ENCODE assay signal across 8 cellular contexts in the genomic region with DNA sequence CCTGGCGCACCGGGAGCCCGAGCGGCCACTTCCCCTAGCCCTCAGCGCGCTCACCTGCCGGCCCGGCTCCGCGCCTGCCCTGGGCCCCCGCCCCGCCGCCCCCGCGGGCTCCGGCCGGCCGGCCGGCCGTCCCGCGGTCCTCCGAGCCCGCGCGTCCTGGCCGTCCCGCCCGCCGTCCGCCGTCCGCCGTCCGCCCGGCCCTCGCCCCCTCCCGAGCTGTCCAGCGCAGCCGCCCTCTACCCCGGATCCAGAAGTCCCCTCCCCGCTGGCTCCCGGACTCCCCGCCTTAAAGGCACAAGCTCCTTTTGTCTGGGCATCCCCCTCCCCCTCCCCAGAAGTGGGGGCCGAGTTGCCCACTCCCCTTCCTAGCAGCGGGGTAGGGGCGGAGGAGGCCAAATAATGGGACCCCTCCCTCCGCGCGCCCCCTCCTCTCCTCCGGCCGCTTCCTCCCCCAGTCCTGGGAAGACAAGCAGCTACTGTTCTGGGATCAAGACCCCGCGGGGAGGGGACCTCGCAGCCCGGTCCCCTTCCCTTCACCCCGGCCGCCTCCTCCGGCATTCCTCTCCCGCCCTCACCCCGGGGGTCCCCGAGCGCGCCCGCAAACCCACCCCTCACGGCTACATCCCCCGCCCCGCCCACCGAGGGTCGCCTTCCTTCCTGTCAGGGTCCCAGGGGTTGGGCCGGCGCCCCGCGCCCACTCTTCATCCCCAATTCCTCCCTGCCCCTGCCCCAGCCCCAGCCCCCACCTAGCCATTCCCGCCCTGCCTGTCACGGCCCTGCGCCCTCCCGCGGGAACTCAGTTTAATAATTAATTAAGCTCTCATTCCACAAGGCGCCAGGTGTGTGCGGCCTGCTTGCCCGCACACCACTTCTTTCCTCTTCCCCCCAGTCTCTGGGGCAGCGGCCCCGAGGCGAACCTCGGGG. TPM values are rescaled to one million over a fixed set of nuclear protein-coding genes. Genes with fewer than 3 reads are reported as not detected.
DNase-seq lines count a peak whose midpoint lies in the region; ATAC-seq, FAIRE-seq and TF ChIP-seq lines count a peak whose summit lies in the region.

A gene (minus strand): TSS at position 238 of the 924 bp plus-strand sequence. CDS start 5,655 bp downstream, outside the sequence.

- no peak for FAIRE-seq in RCC 7860 (lab: Jason Lieb, UNC)

- H3K4me3 ChIP-seq in HCT116 (replicated peaks in 1 of 2; ENCODE audit: low read depth in 1 of 2, low read length in 2 of 2): peak within 1 kb of the TSS; percentile 80 to 90

- no peaks in the 10 kb centered on the region for H3K36me3 Mint-ChIP-seq in dendritic cell treated with granulocyte-macrophage colony-stimulating factor and Interleukin-4, amounts not matched to agents 40 ng/mL and 50 ng/mL, for 4 days (ENCODE audit: low read depth)
- H3K36me3 Mint-ChIP-seq in stimulated activated effector memory CD8-positive, alpha-beta T cell treated with anti-CD3 and anti-CD28 coated beads, Interleukin-12 subunit alpha, Interleukin-12 subunit beta, amount 100 ng/mL, for 72 hours: no peaks in the 10 kb centered on the region

- RAD21 ChIA-PET in HCT116 (lab: Charles Lee; ENCODE audit: low non-redundant PET in 1 of 2, low total read pairs in 2 of 2, uncharacterized antibody in 2 of 2, unreplicated experiment in 2 of 2): interaction anchor here (0.6 to 1.6 kb wide), 2 partner anchors 36 to 668 kb away, joined by 5 read pairs; no protein-coding TSS in a partner anchor

- no peaks in the 10 kb centered on the region for H4K20me1 ChIP-seq in HCT116 (ENCODE audit: insufficient read depth)

- H3K27ac ChIP-seq in HCT116 (ENCODE audit: low read depth, low read length) (peak within 1 kb of the TSS; percentile 72), layer of hippocampus (ENCODE audit: low read depth, low read length) (peak within 1 kb of the TSS; percentile 52)

- H3K27me3 Mint-ChIP-seq in dendritic cell treated with granulocyte-macrophage colony-stimulating factor and Interleukin-4, amounts not matched to agents 40 ng/mL and 50 ng/mL, for 4 days: peaks cover 59% of the 10 kb centered on the region

- H3K4me1 Mint-ChIP-seq in dendritic cell treated with granulocyte-macrophage colony-stimulating factor and Interleukin-4, amounts not matched to agents 40 ng/mL and 50 ng/mL, for 4 days (ENCODE audit: low read depth): peaks cover 21% of the 10 kb centered on the region
- peaks cover 16% of the 10 kb centered on the region for H3K4me1 Mint-ChIP-seq in stimulated activated effector memory CD8-positive, alpha-beta T cell treated with anti-CD3 and anti-CD28 coated beads, Interleukin-12 subunit alpha, Interleukin-12 subunit beta, amount 100 ng/mL, for 72 hours

- TF ChIP-seq RAD21 in HCT116 (IDR thresholded peaks at IDR 0.05; ENCODE audit: low read depth): no peak

- no TSS peak for BruUV-seq in HCT116 (replicated peaks; lab: Mats Ljungman, UMichigan)

- H3K9me3 ChIP-seq in HCT116 (ENCODE audit: control insufficient read depth in 1 of 2, insufficient read depth in 1 of 2, low read depth in 1 of 2, low read length in 2 of 2): no peaks in the 10 kb centered on the region

- no peak for TF ChIP-seq CTCF in HCT116 (IDR thresholded peaks at IDR 0.05 in 2 of 3, conservative IDR thresholded peaks at IDR 0.05 in 1 of 3; ENCODE audit: borderline replicate concordance in 1 of 3, insufficient read depth in 1 of 3, low read depth in 2 of 3, low read length in 2 of 3)

- no peaks in the 10 kb centered on the region for H3K9me3 Mint-ChIP-seq in dendritic cell treated with granulocyte-macrophage colony-stimulating factor and Interleukin-4, amounts not matched to agents 40 ng/mL and 50 ng/mL, for 4 days
- no peaks in the 10 kb centered on the region for H3K9me3 Mint-ChIP-seq in stimulated activated effector memory CD8-positive, alpha-beta T cell treated with anti-CD3 and anti-CD28 coated beads, Interleukin-12 subunit alpha, Interleukin-12 subunit beta, amount 100 ng/mL, for 72 hours

- peaks cover 23% of the 10 kb centered on the region for H3K79me2 ChIP-seq in HCT116 (ENCODE audit: insufficient read depth, low read length)

- peak within 1 kb of the TSS; percentile 95 for H3K4me2 ChIP-seq in HCT116 (ENCODE audit: low read length)

- CTCF ChIA-PET in HCT116 (lab: Charles Lee): interaction anchor here (0.6 to 2.0 kb wide), 4 partner anchors 26 to 244 kb away, joined by 3 to 10 read pairs (median 4); no protein-coding TSS in a partner anchor

- DNase-seq in DMS114 treated with DMSO at 0.1 percent for 48 hours (lab: John Stamatoyannopoulos, UW; ENCODE audit: unreplicated experiment) (peak; percentile 32), HCT116 (ENCODE audit: low read depth, low spot score) (peak; percentile 29), RCC 7860 (ENCODE audit: low spot score) (peak; percentile 31), germinal center (ENCODE audit: low spot score) (no peak)
- no peak for DNase-seq in stimulated activated effector memory CD8-positive, alpha-beta T cell treated with anti-CD3 and anti-CD28 coated beads, Interleukin-12 subunit alpha, Interleukin-12 subunit beta, amount 100 ng/mL, for 72 hours (ENCODE audit: low spot score in 2 of 2)

- intact Hi-C loops in HCT116 (cut with micrococcal nuclease): no loop called here
- intact Hi-C loops in dendritic cell treated with granulocyte-macrophage colony-stimulating factor and Interleukin-4, amounts not matched to agents 40 ng/mL and 50 ng/mL, for 4 days (cut with micrococcal nuclease): no loop called here

- ATAC-seq in HCT116 (peak; percentile 81), GM18867 (IDR thresholded peaks at IDR 0.05; ENCODE audit: unreplicated experiment) (no peak)
- ATAC-seq in stimulated activated effector memory CD8-positive, alpha-beta T cell treated with anti-CD3 and anti-CD28 coated beads, Interleukin-12 subunit alpha, Interleukin-12 subunit beta, amount 100 ng/mL, for 72 hours: peak; percentile 41

- H3K4me1 ChIP-seq in HCT116 (ENCODE audit: control insufficient read depth in 1 of 2, insufficient read depth in 2 of 2, low read length in 2 of 2): peaks cover 14 to 25% of the 10 kb centered on the region in 2 experiments

- peak within 1 kb of the TSS; percentile 81 for H3K9ac ChIP-seq in HCT116 (ENCODE audit: low read length)

- H2AFZ ChIP-seq in HCT116 (ENCODE audit: low read depth, low read length, poor library complexity, severe bottlenecking): peak within 1 kb of the TSS; percentile 61

- peak within 1 kb of the TSS; percentile 85 for H3K4me3 Mint-ChIP-seq in dendritic cell treated with granulocyte-macrophage colony-stimulating factor and Interleukin-4, amounts not matched to agents 40 ng/mL and 50 ng/mL, for 4 days
- H3K4me3 Mint-ChIP-seq in stimulated activated effector memory CD8-positive, alpha-beta T cell treated with anti-CD3 and anti-CD28 coated beads, Interleukin-12 subunit alpha, Interleukin-12 subunit beta, amount 100 ng/mL, for 72 hours: peak within 1 kb of the TSS; percentile 63

- peak within 1 kb of the TSS; percentile 48 for H3K27ac Mint-ChIP-seq in dendritic cell treated with granulocyte-macrophage colony-stimulating factor and Interleukin-4, amounts not matched to agents 40 ng/mL and 50 ng/mL, for 4 days
- peak within 1 kb of the TSS; percentile 50 for H3K27ac Mint-ChIP-seq in stimulated activated effector memory CD8-positive, alpha-beta T cell treated with anti-CD3 and anti-CD28 coated beads, Interleukin-12 subunit alpha, Interleukin-12 subunit beta, amount 100 ng/mL, for 72 hours

- no peak for TF ChIP-seq POLR2A in HCT116 (IDR thresholded peaks at IDR 0.05; ENCODE audit: borderline replicate concordance, extremely low read depth, insufficient read depth, insufficient read length)

- H3K27me3 ChIP-seq in HCT116 (ENCODE audit: insufficient read depth, low read length) (no peaks in the 10 kb centered on the region), layer of hippocampus (ENCODE audit: control insufficient read depth, insufficient read depth, low read length) (no peaks in the 10 kb centered on the region)

- POLR2A ChIA-PET in HCT116 (lab: Charles Lee): interaction anchor here (0.6 to 1.4 kb wide), 7 partner anchors 8 to 437 kb away, joined by 3 to 6 read pairs (median 3); no protein-coding TSS in a partner anchor

- no peaks in the 10 kb centered on the region for H3K9me2 ChIP-seq in HCT116 (ENCODE audit: insufficient read depth)

- no peaks in the 10 kb centered on the region for H3K36me3 ChIP-seq in HCT116 (ENCODE audit: control insufficient read depth in 1 of 2, insufficient read depth in 2 of 2, low read length in 2 of 2)

TF ChIP-seq in HCT116, 20 proteins besides CTCF, POLR2A, EP300 and RAD21 (continues in another document):
- TF ChIP-seq, protein P1, sequence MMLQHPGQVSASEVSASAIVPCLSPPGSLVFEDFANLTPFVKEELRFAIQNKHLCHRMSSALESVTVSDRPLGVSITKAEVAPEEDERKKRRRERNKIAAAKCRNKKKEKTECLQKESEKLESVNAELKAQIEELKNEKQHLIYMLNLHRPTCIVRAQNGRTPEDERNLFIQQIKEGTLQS (IDR thresholded peaks at IDR 0.05): no peak
- TF ChIP-seq TCF7L2 (IDR thresholded peaks at IDR 0.05; ENCODE audit: borderline replicate concordance, extremely low read depth, insufficient read depth, insufficient read length) (no peak), YY1 (IDR thresholded peaks at IDR 0.05; ENCODE audit: extremely low read depth, insufficient replicate concordance, low read depth, low read length) (peak; percentile 28), EZH2 (IDR thresholded peaks at IDR 0.05) (no peak), SRF (IDR thresholded peaks at IDR 0.05; ENCODE audit: low read depth) (no peak), SP1 (IDR thresholded peaks at IDR 0.05; ENCODE audit: low read depth) (peak; percentile 32; the same call in 1 of the 2 replicates), FOSL1 (IDR thresholded peaks at IDR 0.05; ENCODE audit: low read depth) (no peak), CBX3 (IDR thresholded peaks at IDR 0.05; ENCODE audit: low read depth) (no peak), JUND (IDR thresholded peaks at IDR 0.05) (no peak), EGR1 (IDR thresholded peaks at IDR 0.05; ENCODE audit: low read depth) (peak; percentile 40; the same call in 1 of the 2 replicates), SIN3A (IDR thresholded peaks at IDR 0.05; ENCODE audit: low read depth) (no peak), POLR2AphosphoS5 (IDR thresholded peaks at IDR 0.05; ENCODE audit: low read depth, low read length) (peak; percentile 66)
- TF ChIP-seq, protein P2, sequence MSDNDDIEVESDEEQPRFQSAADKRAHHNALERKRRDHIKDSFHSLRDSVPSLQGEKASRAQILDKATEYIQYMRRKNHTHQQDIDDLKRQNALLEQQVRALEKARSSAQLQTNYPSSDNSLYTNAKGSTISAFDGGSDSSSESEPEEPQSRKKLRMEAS (IDR thresholded peaks at IDR 0.05): peak; percentile 35

RNA-seq across cellular contexts. Expression of the gene that starts here (rescaled TPM):
- total RNA-seq in HCT116 (2021; ENCODE audit: unreplicated experiment): 24.9 TPM
- 21.3 and 21.6 TPM in 2 replicates for polyA plus RNA-seq in HCT116 (2012)

Comparison
In these comparisons a context has a peak if more than half of its experiments do, and no peak if none do; other contexts are left out.
1. DNase-seq: peak in DMS114 treated with DMSO at 0.1 percent for 48 hours (single experiment), HCT116 (single experiment) and RCC 7860 (single experiment); none in stimulated activated effector memory CD8-positive, alpha-beta T cell treated with anti-CD3 and anti-CD28 coated beads, Interleukin-12 subunit alpha, Interleukin-12 subunit beta, amount 100 ng/mL, for 72 hours (0 of 2) and germinal center (single experiment).